In the genomic region with DNA sequence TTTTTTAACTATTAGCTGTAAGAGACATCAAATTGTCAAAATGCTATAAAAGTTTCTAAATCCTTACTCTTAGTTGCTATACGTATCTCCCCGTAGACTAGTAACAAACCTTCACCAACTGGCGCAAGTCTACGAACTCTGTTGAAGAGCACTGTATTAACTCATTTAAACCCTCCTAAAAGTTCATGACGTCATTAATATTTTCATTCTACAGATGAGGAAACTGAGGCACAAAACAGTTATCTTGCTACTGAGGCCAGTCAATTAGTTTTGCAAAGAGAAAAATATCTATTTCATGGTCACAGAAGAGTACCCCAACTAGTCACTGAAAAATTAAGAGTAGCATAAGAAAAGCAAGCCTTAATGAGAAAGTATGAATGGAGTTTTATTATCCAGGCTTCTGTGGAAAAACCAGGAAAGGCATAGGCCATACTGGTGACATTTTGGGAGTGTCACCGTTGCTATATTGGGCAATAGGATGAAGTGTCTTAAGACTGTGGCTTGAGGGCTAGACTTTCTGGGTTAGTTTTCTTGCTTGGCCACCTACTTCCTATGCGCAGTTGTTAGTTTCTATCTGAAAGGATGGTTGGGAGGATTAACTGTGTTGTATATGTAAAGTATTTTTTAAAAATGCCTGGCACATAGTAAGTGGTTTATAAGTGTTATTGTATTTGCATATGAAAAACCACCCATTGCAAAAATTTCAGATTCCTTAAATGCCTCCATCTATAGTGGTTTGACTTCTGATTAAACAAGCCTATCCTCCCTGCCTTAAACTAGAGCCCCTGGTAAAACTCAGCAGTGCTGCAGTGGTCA, we compare ENCODE assay signal across 2 cellular contexts.
A peak's percentile ranks its signal among the peaks of the same experiment; 100 is the strongest.
TF ChIP-seq lines count a peak whose summit lies in the region.

No MANE protein-coding gene starts in this region.

TF ChIP-seq in HCT116, 20 proteins besides CTCF, POLR2A, EP300 and RAD21:
- TF ChIP-seq EZH2 (IDR thresholded peaks at IDR 0.05) (no peak), ATF3 (IDR thresholded peaks at IDR 0.05) (no peak), JUND (IDR thresholded peaks at IDR 0.05) (no peak), ELF1 (IDR thresholded peaks at IDR 0.05; ENCODE audit: borderline replicate concordance, low read depth) (no peak), FOSL1 (IDR thresholded peaks at IDR 0.05; ENCODE audit: low read depth) (no peak), ZFX (IDR thresholded peaks at IDR 0.05) (no peak), SIN3A (IDR thresholded peaks at IDR 0.05; ENCODE audit: low read depth) (no peak), CEBPB (IDR thresholded peaks at IDR 0.05; ENCODE audit: low read depth) (no peak), ZNF274 (IDR thresholded peaks at IDR 0.05; ENCODE audit: low read depth, low read length) (no peak)
TF ChIP-seq in HCT116: peak in this region for 0.

TF ChIP-seq in GM12878, 131 proteins besides CTCF, POLR2A, EP300 and RAD21:
- TF ChIP-seq SREBF1 (IDR thresholded peaks at IDR 0.05; ENCODE audit: low read length) (no peak), ATF7 (IDR thresholded peaks at IDR 0.05; ENCODE audit: low read depth) (peak; percentile 44; the same call in 1 of the 2 replicates)
TF ChIP-seq in GM12878: peak in this region for 1.
